Comparison of ENCODE assay signal across 1 cellular context in genomic region chr2:74555610-74556103, GRCh38.
TF ChIP-seq lines count a peak whose summit lies in the region.

No MANE protein-coding gene starts in this region.

TF ChIP-seq in GM12878, 131 proteins besides CTCF, POLR2A, EP300 and RAD21:
- TF ChIP-seq ZNF217 (IDR thresholded peaks at IDR 0.05): no peak
- TF ChIP-seq POLR2AphosphoS2 (IDR thresholded peaks at IDR 0.05; ENCODE audit: low read depth, low read length): 0 out of 2 replicates have a peak, but pooled peaks have one; percentile 1
- TF ChIP-seq, protein P1, sequence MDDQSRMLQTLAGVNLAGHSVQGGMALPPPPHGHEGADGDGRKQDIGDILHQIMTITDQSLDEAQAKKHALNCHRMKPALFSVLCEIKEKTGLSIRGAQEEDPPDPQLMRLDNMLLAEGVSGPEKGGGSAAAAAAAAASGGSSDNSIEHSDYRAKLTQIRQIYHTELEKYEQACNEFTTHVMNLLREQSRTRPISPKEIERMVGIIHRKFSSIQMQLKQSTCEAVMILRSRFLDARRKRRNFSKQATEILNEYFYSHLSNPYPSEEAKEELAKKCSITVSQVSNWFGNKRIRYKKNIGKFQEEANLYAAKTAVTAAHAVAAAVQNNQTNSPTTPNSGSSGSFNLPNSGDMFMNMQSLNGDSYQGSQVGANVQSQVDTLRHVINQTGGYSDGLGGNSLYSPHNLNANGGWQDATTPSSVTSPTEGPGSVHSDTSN (IDR thresholded peaks at IDR 0.05; ENCODE audit: insufficient replicate concordance, low read depth, low read length): no peak
- no peak for TF ChIP-seq HDGF (IDR thresholded peaks at IDR 0.05)
- TF ChIP-seq MTA3 (IDR thresholded peaks at IDR 0.05; ENCODE audit: borderline replicate concordance, low read length): no peak
- TF ChIP-seq CHD1 (IDR thresholded peaks at IDR 0.05; ENCODE audit: low read depth, low read length): no peak
- no peak for TF ChIP-seq ZNF687 (IDR thresholded peaks at IDR 0.05)
TF ChIP-seq in GM12878: peak in this region for 1.
